ENCODE assay signal across 8 cellular contexts in the genomic region with DNA sequence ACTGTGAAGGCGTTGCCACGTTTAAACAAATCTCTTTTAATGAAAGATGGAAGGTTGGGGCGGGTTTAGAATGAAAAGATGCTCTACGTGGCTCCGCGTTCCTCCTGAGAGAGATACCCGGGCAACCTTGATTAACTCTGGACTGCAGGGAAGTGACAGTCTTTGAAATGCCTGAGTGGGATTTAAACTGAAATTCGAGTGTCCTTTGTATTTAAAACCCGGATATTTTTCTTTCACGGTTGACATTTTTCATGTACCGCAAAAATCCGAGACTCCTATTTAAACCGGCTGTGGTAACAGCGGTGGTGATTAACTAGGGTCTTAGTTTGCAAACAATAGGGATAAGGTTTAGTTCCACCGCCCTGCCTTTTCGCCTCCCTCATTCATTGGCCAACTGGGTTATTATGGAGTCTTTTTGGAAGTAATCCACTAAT. TPM values are rescaled to one million over a fixed set of nuclear protein-coding genes. Genes with fewer than 3 reads are reported as not detected.
DNase-seq lines count a peak whose midpoint lies in the region; ATAC-seq, FAIRE-seq and TF ChIP-seq lines count a peak whose summit lies in the region.

No MANE protein-coding gene starts in this region.

- DNase-seq in A172 (ENCODE audit: low spot score) = peak; percentile 2
- DNase-seq in GM12892 (ENCODE audit: insufficient read length) = no peak
- DNase-seq in RPMI8226 = peak; percentile 9
- DNase-seq in SIG-M5 (lab: John Stamatoyannopoulos, UW) = no peak

- TF ChIP-seq POLR2A in GM12892 (IDR thresholded peaks at IDR 0.05; ENCODE audit: low read depth, low read length) = no peak

- ATAC-seq in HG03520 (IDR thresholded peaks at IDR 0.05; ENCODE audit: unreplicated experiment) (peak; percentile 16), HG03039 (IDR thresholded peaks at IDR 0.05; ENCODE audit: unreplicated experiment) (no peak)

- H3K4me3 ChIP-seq in endocrine pancreas (ENCODE audit: control insufficient read depth, insufficient read depth, low read length) (peak overlapping the region; percentile 91), mucosa of stomach (ENCODE audit: low read length) (peak overlapping the region; percentile 26)

- H3K36me3 ChIP-seq in endocrine pancreas (ENCODE audit: control insufficient read depth, insufficient read depth, low read length) = no peaks in the 10 kb centered on the region
- no peaks in the 10 kb centered on the region for H3K36me3 ChIP-seq in mucosa of stomach (ENCODE audit: control insufficient read depth, insufficient read depth, low read length)

- peaks cover 13% of the 10 kb centered on the region for H3K4me1 ChIP-seq in endocrine pancreas (ENCODE audit: control insufficient read depth, insufficient read depth, low read length)
- H3K4me1 ChIP-seq in mucosa of stomach (ENCODE audit: control insufficient read depth, insufficient read depth, low read length) = peaks cover 10% of the 10 kb centered on the region

- peak; percentile 21 for FAIRE-seq in GM12892 (lab: Jason Lieb, UNC)

- peak overlapping the region; percentile 54 for H3K9ac ChIP-seq in endocrine pancreas (ENCODE audit: control insufficient read depth, insufficient read depth, low read length)
- peak overlapping the region; percentile 90 for H3K9ac ChIP-seq in mucosa of stomach (ENCODE audit: low read length)

- no peaks in the 10 kb centered on the region for H3K9me3 ChIP-seq in endocrine pancreas (ENCODE audit: control insufficient read depth, low read length)
- H3K9me3 ChIP-seq in mucosa of stomach (ENCODE audit: control insufficient read depth, low read length) = no peaks in the 10 kb centered on the region

- H3K27me3 ChIP-seq in endocrine pancreas (ENCODE audit: control insufficient read depth, insufficient read depth, low read length) (no peaks in the 10 kb centered on the region), mucosa of stomach (ENCODE audit: control insufficient read depth, insufficient read depth, low read length) (no peaks in the 10 kb centered on the region)

RNA-seq across cellular contexts. Expression of a gene that starts 0.7 kb away (rescaled TPM):
- total RNA-seq in A172 (2014; rRNA removed; shearing (Covaris generic)) = 18.9 and 43.8 TPM in 2 replicates
- 10.2 TPM for polyA plus RNA-seq in GM12892 (2012; ENCODE audit: missing spikeins)

Comparison
In these comparisons a context has a peak if more than half of its experiments do, and no peak if none do; other contexts are left out.
1. DNase-seq: peak in A172 (single experiment) and RPMI8226 (single experiment); none in GM12892 (single experiment) and SIG-M5 (single experiment).